ENCODE assay signal across 8 cellular contexts in genomic region chr14:101960225-101960624, GRCh38. TPM values are rescaled to one million over a fixed set of nuclear protein-coding genes. Genes with fewer than 3 reads are reported as not detected.
DNase-seq lines count a peak whose midpoint lies in the region; ATAC-seq and TF ChIP-seq lines count a peak whose summit lies in the region.

No MANE protein-coding gene starts in this region.

- TF ChIP-seq CTCF in GM06990 (IDR thresholded peaks at IDR 0.05; ENCODE audit: insufficient read depth, low read length, poor library complexity, severe bottlenecking): peak; percentile 43
- TF ChIP-seq CTCF in nephron (IDR thresholded peaks at IDR 0.05; ENCODE audit: unreplicated experiment in 3 of 3): peak in 2 of 3 experiments; percentile 22 to 37
- TF ChIP-seq CTCF in psoas muscle (IDR thresholded peaks at IDR 0.05): no peak

- no peak for DNase-seq in GM06990 (ENCODE audit: extremely low read depth, insufficient read length)
- DNase-seq in LoVo (ENCODE audit: low spot score): peak; percentile 20
- peak; percentile 52 for DNase-seq in adipocyte (ENCODE audit: low read depth)
- DNase-seq in activated CD4-positive, CD25-positive, alpha-beta regulatory T cell (lab: John Stamatoyannopoulos, UW): no peak
- DNase-seq in psoas muscle: no peak
- DNase-seq in activated gamma-delta T cell treated with Interleukin-2 at 50 U/mL for 16 hours: no peak

- H3K9me3 Mint-ChIP-seq in nephron: no peaks in the 10 kb centered on the region
- no peaks in the 10 kb centered on the region for H3K9me3 Mint-ChIP-seq in stimulated activated memory B cell treated with anti-CD40 and anti-IgM and Interleukin-4, amounts not matched to agents 10 μg/mL and 1 μg/mL and 100 μg/mL, for 72 hours

- H3K36me3 Mint-ChIP-seq in nephron (ENCODE audit: low read depth): no peaks in the 10 kb centered on the region
- H3K36me3 Mint-ChIP-seq in stimulated activated memory B cell treated with anti-CD40 and anti-IgM and Interleukin-4, amounts not matched to agents 10 μg/mL and 1 μg/mL and 100 μg/mL, for 72 hours: no peaks in the 10 kb centered on the region

- intact Hi-C loops in psoas muscle (cut with DNase I): loop anchor here (2.0 to 10.0 kb wide), 6 partner anchors 82 to 355 kb away; partner anchors contain the start of genes ZNF839 (in 2 of the 2) and HSP90AA1 (in 1 of the 2)

- peaks cover 7% of the 10 kb centered on the region for H3K27me3 Mint-ChIP-seq in nephron (ENCODE audit: low read depth)
- no peaks in the 10 kb centered on the region for H3K27me3 Mint-ChIP-seq in stimulated activated memory B cell treated with anti-CD40 and anti-IgM and Interleukin-4, amounts not matched to agents 10 μg/mL and 1 μg/mL and 100 μg/mL, for 72 hours

- H3K36me3 ChIP-seq in GM06990 (ENCODE audit: control insufficient read depth, insufficient read depth, low read length): no peaks in the 10 kb centered on the region
- no peaks in the 10 kb centered on the region for H3K36me3 ChIP-seq in adipocyte (ENCODE audit: control insufficient read depth, insufficient read depth, low read length, severe bottlenecking)
- H3K36me3 ChIP-seq in psoas muscle (ENCODE audit: insufficient read depth in 1 of 2, low read depth in 1 of 2): no peaks in the 10 kb centered on the region

- whole genome bisulfite sequencing in psoas muscle, 3 donors: 44 to 56% (median 44%) methylated on average over 13 of the region's 13 CpGs

- H3K4me1 Mint-ChIP-seq in nephron: peaks cover 11% of the 10 kb centered on the region
- H3K4me1 Mint-ChIP-seq in stimulated activated memory B cell treated with anti-CD40 and anti-IgM and Interleukin-4, amounts not matched to agents 10 μg/mL and 1 μg/mL and 100 μg/mL, for 72 hours: peaks cover 27% of the 10 kb centered on the region

- H3K4me3 Mint-ChIP-seq in nephron: peak overlapping the region in 1 of 3 experiments; percentile 24
- no peak overlapping the region for H3K4me3 Mint-ChIP-seq in stimulated activated memory B cell treated with anti-CD40 and anti-IgM and Interleukin-4, amounts not matched to agents 10 μg/mL and 1 μg/mL and 100 μg/mL, for 72 hours

- H3K4me1 ChIP-seq in adipocyte (ENCODE audit: control insufficient read depth, insufficient read depth, low read length) (peaks cover 17% of the 10 kb centered on the region), psoas muscle (peaks cover 8% of the 10 kb centered on the region)

- no peak overlapping the region for H3K9ac ChIP-seq in adipocyte (ENCODE audit: low read length)

- no peak overlapping the region for H3K27ac ChIP-seq in psoas muscle

- H3K27me3 ChIP-seq in GM06990 (replicated peaks; ENCODE audit: control insufficient read depth, insufficient read depth, low read length) (no peaks in the 10 kb centered on the region), adipocyte (replicated peaks; ENCODE audit: control insufficient read depth, insufficient read depth, low read length) (no peaks in the 10 kb centered on the region), psoas muscle (ENCODE audit: insufficient read depth in 3 of 3, low read length in 2 of 3) (no peaks in the 10 kb centered on the region)

- H3K9me3 ChIP-seq in adipocyte (ENCODE audit: control insufficient read depth, low read length): no peaks in the 10 kb centered on the region
- no peaks in the 10 kb centered on the region for H3K9me3 ChIP-seq in psoas muscle

- H3K27ac Mint-ChIP-seq in nephron: no peak overlapping the region
- no peak overlapping the region for H3K27ac Mint-ChIP-seq in stimulated activated memory B cell treated with anti-CD40 and anti-IgM and Interleukin-4, amounts not matched to agents 10 μg/mL and 1 μg/mL and 100 μg/mL, for 72 hours

- ATAC-seq in psoas muscle: no peak
- no peak for ATAC-seq in stimulated activated memory B cell treated with anti-CD40 and anti-IgM and Interleukin-4, amounts not matched to agents 10 μg/mL and 1 μg/mL and 100 μg/mL, for 72 hours

- H3K4me3 ChIP-seq in GM06990 (replicated peaks; ENCODE audit: low read depth, low read length) (no peak overlapping the region), adipocyte (ENCODE audit: low read length) (no peak overlapping the region), psoas muscle (no peak overlapping the region)

RNA-seq across cellular contexts. Expression of gene DYNC1H1, which starts 4.1 kb away (rescaled TPM):
- total RNA-seq in psoas muscle: 100 to 1,000 TPM; 332 to 634 (median 549) TPM
- polyA plus RNA-seq in psoas muscle: 100 to 1,000 TPM; 117 to 306 (median 228) TPM

Comparison
In these comparisons a context has a peak if more than half of its experiments do, and no peak if none do; other contexts are left out.
1. DNase-seq: peak in LoVo (single experiment) and adipocyte (single experiment); none in GM06990 (single experiment), activated CD4-positive, CD25-positive, alpha-beta regulatory T cell (0 of 4), psoas muscle (0 of 2) and activated gamma-delta T cell treated with Interleukin-2 at 50 U/mL for 16 hours (single experiment).